Comparison of ENCODE assay signal across 8 cellular contexts in genomic region chr16:58733671-58734458, GRCh38. TPM values are rescaled to one million over a fixed set of nuclear protein-coding genes. Genes with fewer than 3 reads are reported as not detected.
A peak's percentile ranks its signal among the peaks of the same experiment; 100 is the strongest.
DNase-seq lines count a peak whose midpoint lies in the region; ATAC-seq, FAIRE-seq and TF ChIP-seq lines count a peak whose summit lies in the region.

TSS of gene GOT2 (minus strand) at chr16:58734316. CDS start at chr16:58734228, 88 bp downstream.

- peak within 1 kb of the TSS; percentile 98 for H3K27ac ChIP-seq in endothelial cell of umbilical vein (ENCODE audit: insufficient read depth, low read depth, low read length)

- no peaks in the 10 kb centered on the region for H3K9me1 ChIP-seq in endothelial cell of umbilical vein (replicated peaks; ENCODE audit: control insufficient read depth, extremely low read depth, insufficient read depth, low read length)

- intact Hi-C loops in endothelial cell of umbilical vein (cut with micrococcal nuclease) = loop anchor here (1.0 kb wide), 3 partner anchors 22 to 105 kb away; partner anchors contain the start of genes CNOT1 and SLC38A7

- peaks cover 26% of the 10 kb centered on the region for H3K4me1 ChIP-seq in endothelial cell of umbilical vein (ENCODE audit: control insufficient read depth, extremely low read depth, insufficient read depth, low read length)

- TSS peak; percentile 34 for BruUV-seq in endothelial cell of umbilical vein (replicated peaks; lab: Mats Ljungman, UMichigan)

- H3K4me2 ChIP-seq in endothelial cell of umbilical vein (ENCODE audit: insufficient read depth, low read length) = peak within 1 kb of the TSS; percentile 82

- DNase-seq in COR-L47 (lab: John Stamatoyannopoulos, UW) (peak; percentile 65), HS-5 (ENCODE audit: low read depth) (peak; percentile 52), NOMO-1 treated with DMSO at 0.1 percent for 48 hours (lab: John Stamatoyannopoulos, UW; ENCODE audit: unreplicated experiment) (peak; percentile 83), endothelial cell of umbilical vein (ENCODE audit: low read depth, low spot score) (peak; percentile 93), middle frontal gyrus (ENCODE audit: extremely low spot score, low spot score) (peak; percentile 58)
- DNase-seq in activated CD8-positive, alpha-beta memory T cell treated with anti-CD3 and anti-CD28 coated beads, Interleukin-2, amount 50 U/mL, for 24 hours (ENCODE audit: extremely low read depth) = peak; percentile 45
- peak; percentile 70 to 77 for DNase-seq in stimulated activated CD8-positive, alpha-beta memory T cell treated with anti-CD3 and anti-CD28 coated beads, Interleukin-2, amount 100 ng/mL, for 48 hours (ENCODE audit: low read depth in 2 of 2)

- H3K27me3 ChIP-seq in endothelial cell of umbilical vein (ENCODE audit: control insufficient read depth in 2 of 2, insufficient read depth in 2 of 2, low read length in 2 of 2) = no peaks in the 10 kb centered on the region

- peak within 1 kb of the TSS; percentile 63 to 84 (median 72) for H3K4me3 ChIP-seq in endothelial cell of umbilical vein (replicated peaks in 1 of 3; ENCODE audit: insufficient read depth in 1 of 3, low read depth in 1 of 3, low read length in 3 of 3)

- FAIRE-seq in endothelial cell of umbilical vein (lab: Jason Lieb, UNC) = peak; percentile 74

- TF ChIP-seq POLR2A in endothelial cell of umbilical vein (IDR thresholded peaks at IDR 0.05; ENCODE audit: low read depth, low read length) = peak; percentile 73

- POLR2A ChIA-PET in endothelial cell of umbilical vein (lab: Charles Lee) = no interaction called here

- no peaks in the 10 kb centered on the region for H4K20me1 ChIP-seq in endothelial cell of umbilical vein (replicated peaks; ENCODE audit: control insufficient read depth, extremely low read depth, insufficient read depth, low read length)

- ATAC-seq in GM19468 (IDR thresholded peaks at IDR 0.05; ENCODE audit: extremely low read depth, unreplicated experiment) = peak; percentile 95

- dilution Hi-C loops in endothelial cell of umbilical vein (cut with MboI; ENCODE audit: extremely low pct_ligation_motif_present, low sequenced_read_pairs) = no loop called here

- peak; percentile 97 to 98 for TF ChIP-seq CTCF in endothelial cell of umbilical vein (IDR thresholded peaks at IDR 0.05; ENCODE audit: extremely low read depth in 1 of 2, insufficient read depth in 1 of 2, low read depth in 1 of 2, low read length in 2 of 2)

- H3K36me3 ChIP-seq in endothelial cell of umbilical vein (ENCODE audit: control insufficient read depth in 2 of 2, extremely low read depth in 1 of 2, insufficient read depth in 2 of 2, low read length in 2 of 2) = no peaks in the 10 kb centered on the region

- CTCF ChIA-PET in endothelial cell of umbilical vein (lab: Charles Lee) = interaction anchor here (0.6 to 6.5 kb wide), 3 partner anchors 13 to 22 kb away, joined by 3 to 64 read pairs (median 3); no protein-coding TSS in a partner anchor

- peaks cover 52% of the 10 kb centered on the region for H3K79me2 ChIP-seq in endothelial cell of umbilical vein (ENCODE audit: control insufficient read depth, insufficient read depth, low read length)

- peak within 1 kb of the TSS; percentile 77 for H2AFZ ChIP-seq in endothelial cell of umbilical vein (ENCODE audit: low read depth, low read length)

- no peaks in the 10 kb centered on the region for H3K9me3 ChIP-seq in endothelial cell of umbilical vein (replicated peaks; ENCODE audit: control insufficient read depth, insufficient read depth, low read length)

- peak within 1 kb of the TSS; percentile 70 for H3K9ac ChIP-seq in endothelial cell of umbilical vein (replicated peaks; ENCODE audit: extremely low read depth, insufficient read depth, low read length)

TF ChIP-seq in endothelial cell of umbilical vein, 7 proteins besides CTCF, POLR2A, EP300 and RAD21:
- TF ChIP-seq MYC (IDR thresholded peaks at IDR 0.05; ENCODE audit: low read depth, low read length) (peak; percentile 52), MAX (IDR thresholded peaks at IDR 0.05; ENCODE audit: insufficient read depth, insufficient read length) (peak; percentile 64), GATA2 (IDR thresholded peaks at IDR 0.05; ENCODE audit: insufficient read depth, insufficient read length, low read depth, low read length) (no peak), EZH2 (IDR thresholded peaks at IDR 0.05; ENCODE audit: borderline replicate concordance, low read depth, low read length, severe bottlenecking) (no peak), FOS (IDR thresholded peaks at IDR 0.05; ENCODE audit: borderline replicate concordance, insufficient read depth, low read length) (peak; percentile 10), JUN (IDR thresholded peaks at IDR 0.05; ENCODE audit: borderline replicate concordance, insufficient read depth, insufficient read length, low read depth) (no peak), POLR2AphosphoS5 (IDR thresholded peaks at IDR 0.05; ENCODE audit: insufficient read depth, low read depth, low read length) (peak; percentile 88)

RNA-seq across cellular contexts. Expression of gene GOT2, which starts in this region (rescaled TPM):
- 120 and 127 TPM in 2 replicates for total RNA-seq in endothelial cell of umbilical vein
- 42.5 and 53.4 TPM in 2 replicates for polyA plus RNA-seq in endothelial cell of umbilical vein
- 85.2 and 98.1 TPM in 2 replicates for polyA plus RNA-seq in endothelial cell of umbilical vein (2011; cell fraction: cytosol; rRNA removed)
- 92.6 and 98.9 TPM in 2 replicates for polyA plus RNA-seq in endothelial cell of umbilical vein (2011; cell fraction: nucleus; rRNA removed)
- polyA plus RNA-seq in endothelial cell of umbilical vein (2012) = 142 and 169 TPM in 2 replicates
- polyA minus RNA-seq in endothelial cell of umbilical vein = 63.1 and 71.7 TPM in 2 replicates
- 114 TPM for polyA minus RNA-seq in endothelial cell of umbilical vein (2011; cell fraction: cytosol; rRNA and poly(A)+ RNA removed)
- 26.4 and 38.7 TPM in 2 replicates for polyA minus RNA-seq in endothelial cell of umbilical vein (2011; cell fraction: nucleus; rRNA and poly(A)+ RNA removed)

Comparison
In these comparisons a context has a peak if more than half of its experiments do, and no peak if none do; other contexts are left out.
1. Peak in every context shown above with its lines: DNase-seq, ATAC-seq, H3K4me3 ChIP-seq and H3K27ac ChIP-seq.